Comparison of ENCODE assay signal across 16 cellular contexts in genomic region chr20:54397292-54398155, GRCh38.
"Had no signal": no experiment of that assay in that cellular context is flagged by ENCODE, and none has a peak within 500 bp of the region (broad histone marks: within the 10 kb centered on the region; RNA-seq: fewer than 3 reads in every experiment).

No MANE protein-coding gene starts in this region.

- H3K4me3 Mint-ChIP-seq: neural crest cell, T-cell had no signal

- H3K9me3 Mint-ChIP-seq: neural crest cell had no signal

- ATAC-seq: T-cell had no signal

- H3K27me3 ChIP-seq: ascending aorta, cardiac muscle cell, esophagus muscularis mucosa, ovary had no signal

- H3K4me3 ChIP-seq: ascending aorta, cardiac muscle cell, esophagus muscularis mucosa, ovary had no signal

- FAIRE-seq: endometrium had no signal

- DNase-seq: activated CD4-positive, alpha-beta T cell treated with anti-CD3 and anti-CD28 coated beads, Interleukin-2, amount 50 U/mL, for 4 hours; activated CD4-positive, CD25-positive, alpha-beta regulatory T cell treated with anti-CD3 and anti-CD28 coated beads, Interleukin-2, amount 50 U/mL, for 72 hours; activated naive CD4-positive, alpha-beta T cell; activated T-cell treated with anti-CD3 and anti-CD28 coated beads for 4 hours; foreskin melanocyte; mesenchymal stem cell; ovary; stimulated activated CD4-positive, alpha-beta T cell treated with anti-CD3 and anti-CD28 coated beads, Interleukin-12 subunit alpha, Interleukin-12 subunit beta, amount 100 ng/mL, for 4 hours; stimulated activated CD4-positive, alpha-beta T cell treated with anti-CD3 and anti-CD28 coated beads, Interleukin-2, amount 100 ng/mL, for 24 hours; T-cell; T1000 had no signal

- H3K36me3 Mint-ChIP-seq: T-cell had no signal

- H3K4me1 ChIP-seq: ascending aorta, esophagus muscularis mucosa had no signal

- H3K9me3 ChIP-seq: ascending aorta, esophagus muscularis mucosa, ovary had no signal

- H3K36me3 ChIP-seq: ascending aorta, cardiac muscle cell, esophagus muscularis mucosa, ovary had no signal

- H3K27ac Mint-ChIP-seq: T-cell had no signal

- H3K4me1 Mint-ChIP-seq: neural crest cell, T-cell had no signal

- H3K27ac ChIP-seq: ascending aorta, cardiac muscle cell, esophagus muscularis mucosa, ovary had no signal
